ENCODE assay signal across 8 cellular contexts in the genomic region with DNA sequence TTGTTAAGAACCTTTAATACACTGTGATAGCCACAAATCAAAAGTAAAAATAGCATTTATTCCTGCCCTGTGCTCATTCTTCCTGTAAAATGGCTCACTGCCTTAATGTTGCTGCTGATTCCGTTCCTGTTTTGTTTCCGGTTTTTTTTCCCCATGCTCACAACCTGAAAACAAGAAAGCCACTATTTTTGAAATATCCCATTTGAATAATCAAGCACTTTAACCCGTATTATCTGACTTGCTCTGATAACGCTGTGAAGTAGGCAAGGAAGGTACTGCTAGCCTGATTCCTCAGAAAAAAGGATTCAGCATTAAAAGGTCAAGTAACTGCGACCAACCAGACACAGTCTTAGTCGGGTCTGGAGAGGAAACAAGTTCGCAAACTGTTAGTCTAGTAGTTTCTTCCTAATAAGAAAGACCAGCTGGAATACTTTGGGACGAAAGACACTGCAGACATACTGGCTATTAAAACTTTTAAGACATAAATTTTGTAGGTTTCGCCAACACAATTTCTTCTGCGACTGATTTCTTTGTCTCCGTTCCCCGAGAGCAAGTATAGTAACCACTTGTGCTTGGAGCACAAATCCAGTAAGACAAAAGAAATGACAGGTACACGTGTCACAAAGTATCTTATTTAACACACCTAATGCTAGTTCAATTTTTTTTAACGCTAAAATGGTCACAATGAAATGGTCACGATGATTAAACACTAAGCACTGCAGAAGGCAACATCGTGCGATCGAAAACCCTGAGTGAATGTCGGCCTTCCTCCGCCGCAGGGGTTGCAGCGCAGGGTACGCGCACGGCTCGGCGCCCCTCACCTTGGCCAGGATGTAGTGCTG. TPM values are rescaled to one million over a fixed set of nuclear protein-coding genes. Genes with fewer than 3 reads are reported as not detected.
DNase-seq lines count a peak whose midpoint lies in the region; ATAC-seq and TF ChIP-seq lines count a peak whose summit lies in the region.

No MANE protein-coding gene starts in this region.

- peaks cover 0 to 41% (median 15%) of the 10 kb centered on the region in 9 donors for H3K36me3 ChIP-seq in heart left ventricle

- no peaks in the 10 kb centered on the region for H3K27me3 ChIP-seq in heart left ventricle

- peaks cover 52% of the 10 kb centered on the region for H3K4me1 Mint-ChIP-seq in activated T-helper 1 cell treated with anti-CD3 and anti-CD28 coated beads, Interleukin-12 subunit alpha, Interleukin-12 subunit beta, Interleukin-2, Interleukin-4 antibody, amounts not matched to agents 30 ng/mL and 10 ng/mL and 1 ng/mL, durations not matched to agents 14 hours and 24 hours and 36 hours (ENCODE audit: low read depth)
- H3K4me1 Mint-ChIP-seq in progenitor cell of endocrine pancreas (ENCODE audit: low read depth): peaks cover 11% of the 10 kb centered on the region

- ATAC-seq in HG02623 (IDR thresholded peaks at IDR 0.05; ENCODE audit: unreplicated experiment) (peak; percentile 0), heart left ventricle (peak in 1 of 4 donors; percentile 5)

- no peak for TF ChIP-seq POLR2A in heart left ventricle (IDR thresholded peaks at IDR 0.05)

- H3K9me3 ChIP-seq in heart left ventricle: no peaks in the 10 kb centered on the region

- H3K27me3 Mint-ChIP-seq in activated T-helper 1 cell treated with anti-CD3 and anti-CD28 coated beads, Interleukin-12 subunit alpha, Interleukin-12 subunit beta, Interleukin-2, Interleukin-4 antibody, amounts not matched to agents 30 ng/mL and 10 ng/mL and 1 ng/mL, durations not matched to agents 14 hours and 24 hours and 36 hours (ENCODE audit: insufficient read depth): no peaks in the 10 kb centered on the region
- H3K27me3 Mint-ChIP-seq in progenitor cell of endocrine pancreas: no peaks in the 10 kb centered on the region

- TF ChIP-seq CTCF in heart left ventricle (IDR thresholded peaks at IDR 0.05) (no peak), progenitor cell of endocrine pancreas (IDR thresholded peaks at IDR 0.05; ENCODE audit: unreplicated experiment) (no peak)

- peak overlapping the region; percentile 69 to 96 (median 82) for H3K4me3 ChIP-seq in heart left ventricle

- peak; percentile 18 to 48 for DNase-seq in NCI-H524 (lab: John Stamatoyannopoulos, UW)
- no peak for DNase-seq in NCI-H524 treated with DMSO at 0.1 percent for 48 hours (lab: John Stamatoyannopoulos, UW)
- peak; percentile 41 for DNase-seq in NCI-H146 (lab: John Stamatoyannopoulos, UW)
- no peak for DNase-seq in activated T-helper 1 cell treated with anti-CD3 and anti-CD28 coated beads, Interleukin-12 subunit alpha, Interleukin-12 subunit beta, Interleukin-2, Interleukin-4 antibody, amounts not matched to agents 30 ng/mL and 10 ng/mL and 1 ng/mL, durations not matched to agents 14 hours and 24 hours and 36 hours (ENCODE audit: low spot score)
- DNase-seq in heart left ventricle: no peak
- DNase-seq in progenitor cell of endocrine pancreas (ENCODE audit: low spot score, unreplicated experiment): no peak
- DNase-seq in stimulated activated naive CD4-positive, alpha-beta T cell treated with Interleukin-2 at 50 U/mL for 16 hours (lab: John Stamatoyannopoulos, UW): no peak

- peaks cover 25% of the 10 kb centered on the region for H3K36me3 Mint-ChIP-seq in activated T-helper 1 cell treated with anti-CD3 and anti-CD28 coated beads, Interleukin-12 subunit alpha, Interleukin-12 subunit beta, Interleukin-2, Interleukin-4 antibody, amounts not matched to agents 30 ng/mL and 10 ng/mL and 1 ng/mL, durations not matched to agents 14 hours and 24 hours and 36 hours (ENCODE audit: low read depth)
- H3K36me3 Mint-ChIP-seq in progenitor cell of endocrine pancreas (ENCODE audit: insufficient read depth): peaks cover 2% of the 10 kb centered on the region

- H3K9me3 Mint-ChIP-seq in activated T-helper 1 cell treated with anti-CD3 and anti-CD28 coated beads, Interleukin-12 subunit alpha, Interleukin-12 subunit beta, Interleukin-2, Interleukin-4 antibody, amounts not matched to agents 30 ng/mL and 10 ng/mL and 1 ng/mL, durations not matched to agents 14 hours and 24 hours and 36 hours: no peaks in the 10 kb centered on the region
- no peaks in the 10 kb centered on the region for H3K9me3 Mint-ChIP-seq in progenitor cell of endocrine pancreas (ENCODE audit: low read depth)

- peaks cover 0 to 24% (median 15%) of the 10 kb centered on the region in 12 donors for H3K4me1 ChIP-seq in heart left ventricle

- peak overlapping the region; percentile 92 for H3K4me3 Mint-ChIP-seq in activated T-helper 1 cell treated with anti-CD3 and anti-CD28 coated beads, Interleukin-12 subunit alpha, Interleukin-12 subunit beta, Interleukin-2, Interleukin-4 antibody, amounts not matched to agents 30 ng/mL and 10 ng/mL and 1 ng/mL, durations not matched to agents 14 hours and 24 hours and 36 hours
- peak overlapping the region; percentile 94 for H3K4me3 Mint-ChIP-seq in progenitor cell of endocrine pancreas (ENCODE audit: low read depth)

- H3K27ac Mint-ChIP-seq in activated T-helper 1 cell treated with anti-CD3 and anti-CD28 coated beads, Interleukin-12 subunit alpha, Interleukin-12 subunit beta, Interleukin-2, Interleukin-4 antibody, amounts not matched to agents 30 ng/mL and 10 ng/mL and 1 ng/mL, durations not matched to agents 14 hours and 24 hours and 36 hours: peak overlapping the region; percentile 99
- peak overlapping the region; percentile 98 for H3K27ac Mint-ChIP-seq in progenitor cell of endocrine pancreas

- intact Hi-C loops in activated T-helper 1 cell treated with anti-CD3 and anti-CD28 coated beads, Interleukin-12 subunit alpha, Interleukin-12 subunit beta, Interleukin-2, Interleukin-4 antibody, amounts not matched to agents 30 ng/mL and 10 ng/mL and 1 ng/mL, durations not matched to agents 14 hours and 24 hours and 36 hours (cut with micrococcal nuclease): loop anchor here (1.0 to 10.0 kb wide), 4 partner anchors 155 to 1086 kb away; a partner anchor contains a TSS
- intact Hi-C loops in heart left ventricle (cut with DNase I): loop anchor here (1.0 to 5.0 kb wide), 5 partner anchors 189 to 194 kb away; a partner anchor contains a TSS

- WGBS in heart left ventricle, 4 donors: 0 to 1% (median 0%) methylated on average over 19 to 27 of the region's 27 CpGs

- H3K27ac ChIP-seq in heart left ventricle: peak overlapping the region; percentile 88 to 99 (median 97)

RNA-seq across cellular contexts. Expression of a gene that starts 0.8 kb away (rescaled TPM):
- 19.9 and 22.2 TPM in 2 replicates for total RNA-seq in activated T-helper 1 cell treated with anti-CD3 and anti-CD28 coated beads, Interleukin-12 subunit alpha, Interleukin-12 subunit beta, Interleukin-2, Interleukin-4 antibody, amounts not matched to agents 30 ng/mL and 10 ng/mL and 1 ng/mL, durations not matched to agents 14 hours and 24 hours and 36 hours
- total RNA-seq in heart left ventricle (10 to 100 TPM; 14.0 to 32.2 (median 17.9) TPM), progenitor cell of endocrine pancreas (15.4 and 16.8 TPM in 2 replicates)
- polyA plus RNA-seq in heart left ventricle: 10 to 100 TPM; 11.0 to 11.3 TPM

Comparison
In these comparisons a context has a peak if more than half of its experiments do, and no peak if none do; other contexts are left out.
1. DNase-seq: peak in NCI-H524 (2 of 2) and NCI-H146 (single experiment); none in NCI-H524 treated with DMSO at 0.1 percent for 48 hours (single experiment), activated T-helper 1 cell treated with anti-CD3 and anti-CD28 coated beads, Interleukin-12 subunit alpha, Interleukin-12 subunit beta, Interleukin-2, Interleukin-4 antibody, amounts not matched to agents 30 ng/mL and 10 ng/mL and 1 ng/mL, durations not matched to agents 14 hours and 24 hours and 36 hours (single experiment), heart left ventricle (0 of 5), progenitor cell of endocrine pancreas (single experiment) and stimulated activated naive CD4-positive, alpha-beta T cell treated with Interleukin-2 at 50 U/mL for 16 hours (single experiment).